ENCODE assay signal across 19 cellular contexts in the genomic region with DNA sequence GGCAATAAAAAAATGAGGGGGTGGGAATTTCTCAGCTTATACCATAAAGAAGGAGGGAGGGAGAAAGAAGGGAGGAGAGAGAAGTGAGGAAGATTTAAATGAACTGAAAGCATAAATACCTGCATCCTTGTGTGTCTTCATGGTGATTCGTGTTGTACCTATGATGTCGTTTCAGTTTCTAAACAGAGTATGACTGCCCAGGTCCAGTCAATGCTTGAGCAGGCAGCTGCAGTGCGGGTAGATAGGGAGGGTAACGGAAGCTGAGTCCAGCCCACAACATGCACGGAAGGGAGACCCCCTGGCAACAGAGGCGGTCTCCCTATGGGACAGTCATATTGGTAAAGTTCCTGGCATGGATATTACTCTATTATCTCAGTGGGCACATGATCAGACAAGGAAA.
DNase-seq lines count a peak whose midpoint lies in the region; ATAC-seq, FAIRE-seq and TF ChIP-seq lines count a peak whose summit lies in the region.
"Had no signal": no experiment of that assay in that cellular context is flagged by ENCODE, and none has a peak within 500 bp of the region (broad histone marks: within the 10 kb centered on the region; RNA-seq: fewer than 3 reads in every experiment).

No MANE protein-coding gene starts in this region.

- no peak for FAIRE-seq in RCC 7860 (lab: Jason Lieb, UNC)
- no peak for FAIRE-seq in urothelium cell line (lab: Jason Lieb, UNC)
- FAIRE-seq: GM12892 had no signal

- H3K27ac Mint-ChIP-seq in naive B cell, result peak overlapping the region in 4 of 6 donors; percentile 2 to 84 (median 44)
- H3K27ac Mint-ChIP-seq: CD4-positive, alpha-beta memory T cell had no signal

- no peaks in the 10 kb centered on the region for H3K9me3 Mint-ChIP-seq in naive B cell
- H3K9me3 Mint-ChIP-seq: CD4-positive, alpha-beta memory T cell had no signal

- peaks cover 5 to 6% of the 10 kb centered on the region in 2 donors for H3K36me3 Mint-ChIP-seq in naive B cell

- ATAC-seq in GM18909 (IDR thresholded peaks at IDR 0.05; ENCODE audit: poor library complexity, unreplicated experiment), result peak; percentile 42
- peak; percentile 67 for ATAC-seq in HG03354 (IDR thresholded peaks at IDR 0.05; ENCODE audit: poor library complexity, severe bottlenecking, unreplicated experiment)
- ATAC-seq in naive B cell (ENCODE audit: low read depth in 2 of 2), result no peak
- no peak for ATAC-seq in GM18511 (IDR thresholded peaks at IDR 0.05; ENCODE audit: unreplicated experiment)
- ATAC-seq: A549 had no signal

- peak; percentile 28 for DNase-seq in GM20000 (ENCODE audit: low spot score)
- no peak for DNase-seq in naive B cell
- DNase-seq in RCC 7860 (ENCODE audit: low spot score), result no peak
- DNase-seq in urothelium cell line (ENCODE audit: low spot score), result no peak
- DNase-seq: CD4-positive, alpha-beta memory T cell; DMS153; GF-D8; GOT3; KBM-7; NCI-H1105 treated with DMSO at 0.1 percent for 48 hours; NCI-H1694; NCI-H2081 treated with DMSO at 0.1 percent for 48 hours; NK-92 treated with Interleukin-12 subunit alpha and Interleukin-12 subunit beta, amount 100 ng/mL, for 24 hours; Right ventricle myocardium superior had no signal

- no peaks in the 10 kb centered on the region for H3K27me3 Mint-ChIP-seq in naive B cell
- H3K27me3 Mint-ChIP-seq: CD4-positive, alpha-beta memory T cell had no signal

- TF ChIP-seq CTCF in GM20000 (IDR thresholded peaks at IDR 0.05; ENCODE audit: extremely low read depth, missing control alignments), result no peak

- peak overlapping the region in 2 of 8 donors; percentile 34 to 36 for H3K4me3 Mint-ChIP-seq in naive B cell
- H3K4me3 Mint-ChIP-seq: CD4-positive, alpha-beta memory T cell had no signal

- peaks cover 30 to 44% (median 36%) of the 10 kb centered on the region in 3 donors for H3K4me1 Mint-ChIP-seq in naive B cell
- H3K4me1 Mint-ChIP-seq: CD4-positive, alpha-beta memory T cell had no signal

Comparison
In these comparisons a context has a peak if more than half of its experiments do, and no peak if none do; other contexts are left out.
1. ATAC-seq: peak in GM18909 (single experiment) and HG03354 (single experiment); none in naive B cell (0 of 2) and GM18511 (single experiment).